10 cellular contexts compared by ENCODE assay signal in the genomic region with DNA sequence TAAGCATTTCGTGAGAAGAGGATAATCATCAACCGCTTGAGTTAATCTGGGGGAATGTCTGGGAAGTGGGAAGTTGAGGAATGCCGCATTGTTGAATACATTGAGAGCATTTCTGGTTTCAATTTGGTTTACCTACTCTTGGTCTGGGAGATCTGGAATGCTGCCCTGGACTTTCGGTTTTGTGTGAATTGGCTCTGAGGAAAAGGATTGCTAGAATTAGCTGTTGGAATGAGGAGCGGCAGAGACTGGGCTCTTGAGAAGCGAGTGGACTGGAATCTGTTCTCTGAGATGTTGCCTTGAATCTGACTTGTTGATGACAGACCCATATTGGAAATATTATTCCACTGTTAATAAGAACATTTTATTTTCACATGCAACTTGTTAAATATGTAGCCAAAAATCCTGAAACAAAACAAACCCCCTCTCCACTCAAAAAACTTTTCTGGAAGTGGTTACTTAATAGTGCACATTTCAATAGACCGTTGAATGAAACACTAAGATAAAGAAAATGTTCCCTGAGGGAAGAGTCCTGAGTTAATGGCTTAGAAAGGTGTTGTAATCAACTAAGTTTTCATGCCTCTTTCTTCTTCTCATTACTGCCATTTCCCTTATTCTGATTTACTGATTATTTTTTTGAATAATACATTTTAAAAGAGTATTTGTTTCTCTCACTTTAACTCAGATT. TPM values are rescaled to one million over a fixed set of nuclear protein-coding genes. Genes with fewer than 3 reads are reported as not detected.
DNase-seq lines count a peak whose midpoint lies in the region; ATAC-seq, FAIRE-seq and TF ChIP-seq lines count a peak whose summit lies in the region.
"Had no signal": no experiment of that assay in that cellular context is flagged by ENCODE, and none has a peak within 500 bp of the region (broad histone marks: within the 10 kb centered on the region; RNA-seq: fewer than 3 reads in every experiment).

No MANE protein-coding gene starts in this region.

- no peak overlapping the region for H3K27ac Mint-ChIP-seq in activated naive CD8-positive, alpha-beta T cell treated with anti-CD3 and anti-CD28 coated beads, Interleukin-2, amount 50 U/mL, for 24 hours
- H3K27ac Mint-ChIP-seq: activated naive CD4-positive, alpha-beta T cell treated with anti-CD3 and anti-CD28 coated beads, Interleukin-2, amount 10 ng/mL, durations not matched to agents 7 days and 5 days had no signal

- DNase-seq in H54 (ENCODE audit: insufficient read length, low spot score) (no peak), choroid plexus epithelial cell (ENCODE audit: low read depth) (peak; percentile 72), left lung (peak in 1 of 2 donors; percentile 69)
- DNase-seq in activated naive CD8-positive, alpha-beta T cell treated with anti-CD3 and anti-CD28 coated beads, Interleukin-2, amount 50 U/mL, for 24 hours, result no peak
- no peak for DNase-seq in activated naive CD4-positive, alpha-beta T cell (lab: John Stamatoyannopoulos, UW)
- DNase-seq: activated naive CD4-positive, alpha-beta T cell treated with anti-CD3 and anti-CD28 coated beads, Interleukin-2, amount 10 ng/mL, durations not matched to agents 7 days and 5 days had no signal

- H3K27me3 ChIP-seq in left lung, result no peaks in the 10 kb centered on the region
- H3K27me3 ChIP-seq in stomach smooth muscle (ENCODE audit: control insufficient read depth in 1 of 2, insufficient read depth in 2 of 2, low read length in 2 of 2), result no peaks in the 10 kb centered on the region

- H3K4me3 Mint-ChIP-seq in activated naive CD8-positive, alpha-beta T cell treated with anti-CD3 and anti-CD28 coated beads, Interleukin-2, amount 50 U/mL, for 24 hours, result no peak overlapping the region
- H3K4me3 Mint-ChIP-seq: activated naive CD4-positive, alpha-beta T cell treated with anti-CD3 and anti-CD28 coated beads, Interleukin-2, amount 10 ng/mL, durations not matched to agents 7 days and 5 days had no signal

- peak; percentile 87 for ATAC-seq in left lung
- ATAC-seq in activated naive CD8-positive, alpha-beta T cell treated with anti-CD3 and anti-CD28 coated beads, Interleukin-2, amount 50 U/mL, for 24 hours, result no peak
- ATAC-seq in HG02642 (IDR thresholded peaks at IDR 0.05; ENCODE audit: poor library complexity, unreplicated experiment), result no peak
- no peak for ATAC-seq in GM19397 (IDR thresholded peaks at IDR 0.05; ENCODE audit: unreplicated experiment)

- TF ChIP-seq POLR2A in H54 (IDR thresholded peaks at IDR 0.05; ENCODE audit: low read depth, low read length), result no peak

- peak overlapping the region in 1 of 2 donors; percentile 21 for H3K9ac ChIP-seq in stomach smooth muscle (ENCODE audit: low read length in 2 of 2)

- H3K9me3 ChIP-seq in left lung (no peaks in the 10 kb centered on the region), stomach smooth muscle (ENCODE audit: control insufficient read depth in 2 of 2, low read length in 2 of 2) (no peaks in the 10 kb centered on the region)

- H3K4me1 ChIP-seq in left lung (peaks cover 14 to 16% of the 10 kb centered on the region in 2 donors), stomach smooth muscle (ENCODE audit: control insufficient read depth, insufficient read depth, low read length) (peaks cover 34% of the 10 kb centered on the region)

- peak; percentile 88 for FAIRE-seq in H54 (lab: Jason Lieb, UNC)
- FAIRE-seq: TTC549 had no signal

- H3K27me3 Mint-ChIP-seq in activated naive CD8-positive, alpha-beta T cell treated with anti-CD3 and anti-CD28 coated beads, Interleukin-2, amount 50 U/mL, for 24 hours, result no peaks in the 10 kb centered on the region
- H3K27me3 Mint-ChIP-seq: activated naive CD4-positive, alpha-beta T cell treated with anti-CD3 and anti-CD28 coated beads, Interleukin-2, amount 10 ng/mL, durations not matched to agents 7 days and 5 days had no signal

- intact Hi-C loops in left lung (cut with DNase I), result no loop called here

- peak overlapping the region; percentile 32 for H3K4me3 ChIP-seq in choroid plexus epithelial cell (ENCODE audit: low read depth, low read length)
- H3K4me3 ChIP-seq in left lung, result no peak overlapping the region
- peak overlapping the region; percentile 17 to 65 for H3K4me3 ChIP-seq in stomach smooth muscle (ENCODE audit: low read length in 2 of 2)

- TF ChIP-seq CTCF in choroid plexus epithelial cell (conservative IDR thresholded peaks at IDR 0.05; ENCODE audit: low read depth, low read length) (no peak), left lung (IDR thresholded peaks at IDR 0.05) (no peak)

- H3K9me3 Mint-ChIP-seq in activated naive CD8-positive, alpha-beta T cell treated with anti-CD3 and anti-CD28 coated beads, Interleukin-2, amount 50 U/mL, for 24 hours, result no peaks in the 10 kb centered on the region
- H3K9me3 Mint-ChIP-seq: activated naive CD4-positive, alpha-beta T cell treated with anti-CD3 and anti-CD28 coated beads, Interleukin-2, amount 10 ng/mL, durations not matched to agents 7 days and 5 days had no signal

- H3K4me1 Mint-ChIP-seq in activated naive CD8-positive, alpha-beta T cell treated with anti-CD3 and anti-CD28 coated beads, Interleukin-2, amount 50 U/mL, for 24 hours, result no peaks in the 10 kb centered on the region
- H3K4me1 Mint-ChIP-seq: activated naive CD4-positive, alpha-beta T cell treated with anti-CD3 and anti-CD28 coated beads, Interleukin-2, amount 10 ng/mL, durations not matched to agents 7 days and 5 days had no signal

- H3K36me3 ChIP-seq in left lung (no peaks in the 10 kb centered on the region), stomach smooth muscle (ENCODE audit: control insufficient read depth in 2 of 2, insufficient read depth in 2 of 2, low read length in 2 of 2) (no peaks in the 10 kb centered on the region)

- H3K27ac ChIP-seq in left lung (peak overlapping the region; percentile 36 to 58), stomach smooth muscle (ENCODE audit: low read length) (peak overlapping the region; percentile 41)

- H3K36me3 Mint-ChIP-seq in activated naive CD8-positive, alpha-beta T cell treated with anti-CD3 and anti-CD28 coated beads, Interleukin-2, amount 50 U/mL, for 24 hours (ENCODE audit: low read depth), result no peaks in the 10 kb centered on the region
- H3K36me3 Mint-ChIP-seq: activated naive CD4-positive, alpha-beta T cell treated with anti-CD3 and anti-CD28 coated beads, Interleukin-2, amount 10 ng/mL, durations not matched to agents 7 days and 5 days had no signal

RNA-seq across cellular contexts. Expression of a gene that starts 50.8 kb away (rescaled TPM):
- total RNA-seq in left lung, result 10 to 100 TPM; 76.4 to 78.5 TPM

Comparison
In these comparisons a context has a peak if more than half of its experiments do, and no peak if none do; other contexts are left out.
1. H3K4me3 ChIP-seq: peak in choroid plexus epithelial cell (single experiment) and stomach smooth muscle (2 of 2); none in left lung (0 of 2).